8 cellular contexts compared by ENCODE assay signal in the genomic region with DNA sequence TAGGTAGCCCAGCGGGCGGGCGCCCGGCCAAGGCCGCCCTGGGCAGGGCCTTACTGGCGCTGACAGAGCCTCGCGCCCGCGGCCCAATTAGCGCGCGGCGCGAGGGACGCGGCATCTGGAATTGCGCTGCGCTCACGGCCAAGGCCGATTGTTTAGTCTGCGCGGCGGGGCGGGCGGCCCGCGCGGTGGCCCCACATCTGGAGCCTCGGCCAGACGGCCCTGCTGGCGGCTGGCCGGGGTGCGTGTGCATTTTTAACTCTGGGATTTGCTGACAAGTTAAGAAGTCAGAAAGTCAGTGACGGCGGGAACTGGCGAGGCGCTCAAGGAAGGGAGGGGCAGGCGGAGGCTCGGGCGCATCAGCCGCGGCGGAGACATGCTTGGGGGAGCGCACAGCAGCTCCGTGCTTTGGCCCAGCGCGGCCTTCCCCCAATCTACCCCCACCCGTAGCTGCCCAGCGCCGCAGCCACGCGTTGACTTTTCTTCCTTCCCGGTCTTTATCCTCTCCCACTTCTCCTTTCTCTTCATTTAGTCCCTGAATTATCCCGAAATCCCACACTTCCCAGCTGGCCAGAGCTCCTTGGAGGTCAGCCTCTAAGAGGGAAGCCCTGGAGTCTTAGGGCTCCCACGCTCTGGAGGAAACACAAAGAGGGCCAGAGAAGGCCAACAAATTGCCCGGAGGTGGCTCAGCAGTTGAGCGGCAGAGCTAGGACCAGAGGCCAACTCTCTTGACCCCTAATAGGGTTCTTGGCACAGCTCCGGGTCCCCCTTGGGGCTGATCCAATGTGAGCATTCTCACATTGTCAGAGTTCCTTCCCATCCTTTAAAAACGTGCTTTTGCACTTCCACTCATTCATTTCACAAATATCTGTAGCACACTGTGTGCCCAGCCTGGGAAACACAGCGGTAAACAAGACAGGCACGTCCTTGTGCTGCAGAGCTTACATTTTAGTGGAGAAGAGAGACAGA. TPM values are rescaled to one million over a fixed set of nuclear protein-coding genes. Genes with fewer than 3 reads are reported as not detected.
DNase-seq lines count a peak whose midpoint lies in the region; ATAC-seq lines count a peak whose summit lies in the region.

No MANE protein-coding gene starts in this region.

- no peak overlapping the region for H2BK120ac ChIP-seq in trophoblast cell (ENCODE audit: insufficient read depth, low read length, poor library complexity)

- no peak overlapping the region for H2AFZ ChIP-seq in trophoblast cell (ENCODE audit: insufficient read depth, low read length, poor library complexity)

- POLR2A ChIA-PET in activated CD4-positive, alpha-beta T cell treated with anti-CD3 and anti-CD28 coated beads for 36 hours (lab: Charles Lee): no interaction called here
- POLR2A ChIA-PET in activated CD4-positive, alpha-beta T cell treated with anti-CD3 and anti-CD28 coated beads, Interleukin-2, amount 10 ng/mL, durations not matched to agents 7 days and 5 days (lab: Charles Lee): no interaction called here

- peaks cover 6% of the 10 kb centered on the region for H3K79me1 ChIP-seq in trophoblast cell (ENCODE audit: low read length)

- no peak overlapping the region for H3K18ac ChIP-seq in trophoblast cell (ENCODE audit: low read length)

- H3K9me3 Mint-ChIP-seq in activated CD4-positive, alpha-beta T cell treated with anti-CD3 and anti-CD28 coated beads for 36 hours (ENCODE audit: low read depth): no peaks in the 10 kb centered on the region
- no peaks in the 10 kb centered on the region for H3K9me3 Mint-ChIP-seq in activated CD4-positive, alpha-beta T cell treated with anti-CD3 and anti-CD28 coated beads, Interleukin-2, amount 10 ng/mL, durations not matched to agents 7 days and 5 days

- intact Hi-C loops in activated CD4-positive, alpha-beta T cell treated with anti-CD3 and anti-CD28 coated beads for 36 hours (cut with DNase I, micrococcal nuclease): loop anchor here in 1 of 2 experiments (5.0 kb wide), 2 partner anchors 87 to 133 kb away; no protein-coding TSS in a partner anchor
- intact Hi-C loops in left cardiac atrium (cut with DNase I): no loop called here

- CTCF ChIA-PET in activated CD4-positive, alpha-beta T cell treated with anti-CD3 and anti-CD28 coated beads for 36 hours (lab: Charles Lee): interaction anchor here (0.9 kb wide), 1 partner anchor 79 kb away, joined by 3 read pairs; no protein-coding TSS in a partner anchor
- CTCF ChIA-PET in activated CD4-positive, alpha-beta T cell treated with anti-CD3 and anti-CD28 coated beads, Interleukin-2, amount 10 ng/mL, durations not matched to agents 7 days and 5 days (lab: Charles Lee): interaction anchor here (0.8 kb wide), 1 partner anchor 22 kb away, joined by 3 read pairs; no protein-coding TSS in a partner anchor

- peak; percentile 52 for DNase-seq in activated CD4-positive, alpha-beta T cell treated with anti-CD3 and anti-CD28 coated beads for 36 hours
- DNase-seq in activated CD4-positive, alpha-beta T cell treated with anti-CD3 and anti-CD28 coated beads, Interleukin-2, amount 10 ng/mL, durations not matched to agents 7 days and 5 days: no peak
- DNase-seq in activated naive CD4-positive, alpha-beta T cell treated with anti-CD3 and anti-CD28 coated beads, Interleukin-2, amount 50 U/mL, for 16 hours: peak; percentile 24
- DNase-seq in left cardiac atrium: peak; percentile 81
- peak in 1 of 2 donors; percentile 18 for DNase-seq in trophoblast cell
- no peak for DNase-seq in LoVo (ENCODE audit: low spot score)
- no peak for DNase-seq in A172 (ENCODE audit: low spot score)

- H4K12ac ChIP-seq in trophoblast cell (ENCODE audit: low read depth, low read length): no peak overlapping the region

- H3K4me1 ChIP-seq in trophoblast cell (ENCODE audit: control insufficient read depth in 1 of 2, insufficient read depth in 2 of 2, low read length in 2 of 2): peaks cover 14 to 16% of the 10 kb centered on the region in 2 experiments

- H3K4me2 ChIP-seq in trophoblast cell (ENCODE audit: low read length): peak overlapping the region; percentile 62

- WGBS in trophoblast cell (ENCODE audit: extremely low coverage, insufficient coverage, insufficient read length): no CpG with 5 or more reads among the region's 62 CpGs

- no peak overlapping the region for H3K4me3 ChIP-seq in trophoblast cell (ENCODE audit: low read depth, low read length)

- H3K36me3 Mint-ChIP-seq in activated CD4-positive, alpha-beta T cell treated with anti-CD3 and anti-CD28 coated beads for 36 hours (ENCODE audit: low read depth): no peaks in the 10 kb centered on the region
- H3K36me3 Mint-ChIP-seq in activated CD4-positive, alpha-beta T cell treated with anti-CD3 and anti-CD28 coated beads, Interleukin-2, amount 10 ng/mL, durations not matched to agents 7 days and 5 days (ENCODE audit: low read depth): no peaks in the 10 kb centered on the region

- ATAC-seq in activated CD4-positive, alpha-beta T cell treated with anti-CD3 and anti-CD28 coated beads for 36 hours: peak; percentile 57
- ATAC-seq in HG03342 (IDR thresholded peaks at IDR 0.05; ENCODE audit: unreplicated experiment) (peak; percentile 61), left cardiac atrium (peak; percentile 84 to 91)

- H3K9me3 ChIP-seq in trophoblast cell (ENCODE audit: insufficient read depth, low read depth, low read length): peaks cover 4% of the 10 kb centered on the region

- no peak overlapping the region for H3K9ac ChIP-seq in trophoblast cell (ENCODE audit: low read length)

- H3K27ac Mint-ChIP-seq in activated CD4-positive, alpha-beta T cell treated with anti-CD3 and anti-CD28 coated beads for 36 hours: no peak overlapping the region
- no peak overlapping the region for H3K27ac Mint-ChIP-seq in activated CD4-positive, alpha-beta T cell treated with anti-CD3 and anti-CD28 coated beads, Interleukin-2, amount 10 ng/mL, durations not matched to agents 7 days and 5 days

- peaks cover 17% of the 10 kb centered on the region for H3K27me3 ChIP-seq in trophoblast cell (ENCODE audit: insufficient read depth, low read length)

- H2BK12ac ChIP-seq in trophoblast cell (ENCODE audit: low read length): no peak overlapping the region

- H3K27me3 Mint-ChIP-seq in activated CD4-positive, alpha-beta T cell treated with anti-CD3 and anti-CD28 coated beads for 36 hours: peaks cover 52% of the 10 kb centered on the region
- H3K27me3 Mint-ChIP-seq in activated CD4-positive, alpha-beta T cell treated with anti-CD3 and anti-CD28 coated beads, Interleukin-2, amount 10 ng/mL, durations not matched to agents 7 days and 5 days: peaks cover 62% of the 10 kb centered on the region

- H2AK5ac ChIP-seq in trophoblast cell (ENCODE audit: low read length): no peak overlapping the region

- no peaks in the 10 kb centered on the region for H3K36me3 ChIP-seq in trophoblast cell (ENCODE audit: control insufficient read depth in 1 of 2, insufficient read depth in 2 of 2, low read length in 2 of 2)

- H3K4me1 Mint-ChIP-seq in activated CD4-positive, alpha-beta T cell treated with anti-CD3 and anti-CD28 coated beads for 36 hours: peaks cover 13% of the 10 kb centered on the region
- peaks cover 9% of the 10 kb centered on the region for H3K4me1 Mint-ChIP-seq in activated CD4-positive, alpha-beta T cell treated with anti-CD3 and anti-CD28 coated beads, Interleukin-2, amount 10 ng/mL, durations not matched to agents 7 days and 5 days

- H3K4ac ChIP-seq in trophoblast cell (ENCODE audit: low read depth, low read length): no peak overlapping the region

- H4K8ac ChIP-seq in trophoblast cell (ENCODE audit: low read depth, low read length): no peak overlapping the region

- no peak overlapping the region for H3K23ac ChIP-seq in trophoblast cell (ENCODE audit: low read length)

- H3K79me2 ChIP-seq in trophoblast cell (ENCODE audit: control insufficient read depth, insufficient read depth, low read length, poor library complexity): no peaks in the 10 kb centered on the region

- H3K27ac ChIP-seq in trophoblast cell (ENCODE audit: low read depth, low read length): no peak overlapping the region

- H2BK5ac ChIP-seq in trophoblast cell (ENCODE audit: low read depth, low read length, poor library complexity): no peak overlapping the region

- no peak overlapping the region for H3K4me3 Mint-ChIP-seq in activated CD4-positive, alpha-beta T cell treated with anti-CD3 and anti-CD28 coated beads for 36 hours
- H3K4me3 Mint-ChIP-seq in activated CD4-positive, alpha-beta T cell treated with anti-CD3 and anti-CD28 coated beads, Interleukin-2, amount 10 ng/mL, durations not matched to agents 7 days and 5 days: no peak overlapping the region

- no peak overlapping the region for H4K91ac ChIP-seq in trophoblast cell (ENCODE audit: low read depth, low read length)

- H3K14ac ChIP-seq in trophoblast cell (ENCODE audit: low read length): no peak overlapping the region

RNA-seq across cellular contexts. Expression of a gene that starts 40.8 kb away (rescaled TPM):
- total RNA-seq in activated CD4-positive, alpha-beta T cell treated with anti-CD3 and anti-CD28 coated beads for 36 hours: 10 to 100 TPM; 11.1 to 13.8 TPM
- total RNA-seq in activated CD4-positive, alpha-beta T cell treated with anti-CD3 and anti-CD28 coated beads, Interleukin-2, amount 10 ng/mL, durations not matched to agents 7 days and 5 days: 1 to 10 TPM; 4.8 to 5.3 TPM
- total RNA-seq in left cardiac atrium: 10 to 100 TPM; 15.6 to 18.4 TPM
- polyA plus RNA-seq in trophoblast cell (2013): 14.4 TPM in 2 replicates
- 3.9 and 5.4 TPM in 2 replicates for total RNA-seq in A172 (2014; rRNA removed; shearing (Covaris generic))

Comparison
In these comparisons a context has a peak if more than half of its experiments do, and no peak if none do; other contexts are left out.
1. DNase-seq: peak in activated CD4-positive, alpha-beta T cell treated with anti-CD3 and anti-CD28 coated beads for 36 hours (single experiment), activated naive CD4-positive, alpha-beta T cell treated with anti-CD3 and anti-CD28 coated beads, Interleukin-2, amount 50 U/mL, for 16 hours (single experiment) and left cardiac atrium (single experiment); none in activated CD4-positive, alpha-beta T cell treated with anti-CD3 and anti-CD28 coated beads, Interleukin-2, amount 10 ng/mL, durations not matched to agents 7 days and 5 days (single experiment), LoVo (single experiment) and A172 (single experiment).
2. Peak in every context shown above with its lines, with median percentiles within 50 percentile points of each other: ATAC-seq.